1 cellular context compared by ENCODE assay signal in genomic region chr7:111113263-111114017, GRCh38.
TF ChIP-seq lines count a peak whose summit lies in the region.

No MANE protein-coding gene starts in this region.

TF ChIP-seq in HEK293, 187 proteins besides CTCF, POLR2A, EP300 and RAD21 (continued from another document and continues in another):
- TF ChIP-seq PRDM6 (tag by site-specific recombination; IDR thresholded peaks at IDR 0.05): peak; percentile 74
- no peak for TF ChIP-seq ZSCAN18 (tag by site-specific recombination; IDR thresholded peaks at IDR 0.05)
- no peak for TF ChIP-seq MZF1 (tag by site-specific recombination; IDR thresholded peaks at IDR 0.05; ENCODE audit: borderline replicate concordance)
- TF ChIP-seq ZNF362 (tag by site-specific recombination; IDR thresholded peaks at IDR 0.05): 0 out of 2 replicates have a peak, but pooled peaks have one; percentile 38
- TF ChIP-seq ZNF350 (tag by site-specific recombination; IDR thresholded peaks at IDR 0.05): no peak
- TF ChIP-seq EGR2 (tag by site-specific recombination; IDR thresholded peaks at IDR 0.05; ENCODE audit: low read depth): no peak
- no peak for TF ChIP-seq ZNF16 (tag by site-specific recombination; IDR thresholded peaks at IDR 0.05; ENCODE audit: low read depth)
- peak; percentile 47; the same call in 1 of the 2 replicates for TF ChIP-seq ZEB2 (tag by site-specific recombination; IDR thresholded peaks at IDR 0.05)
- TF ChIP-seq RBAK (tag by site-specific recombination; IDR thresholded peaks at IDR 0.05): no peak
- TF ChIP-seq ZNF239 (tag by site-specific recombination; IDR thresholded peaks at IDR 0.05): no peak
- TF ChIP-seq ZNF416 (tag by site-specific recombination; IDR thresholded peaks at IDR 0.05): no peak
- no peak for TF ChIP-seq ZNF140 (tag by site-specific recombination; IDR thresholded peaks at IDR 0.05)
- no peak for TF ChIP-seq ZBTB6 (tag by site-specific recombination; IDR thresholded peaks at IDR 0.05)
- TF ChIP-seq HOXA7 (CRISPR knock-in tag; IDR thresholded peaks at IDR 0.05; ENCODE audit: borderline replicate concordance): no peak
- TF ChIP-seq ZBTB1 (tag by site-specific recombination; IDR thresholded peaks at IDR 0.05): no peak
- TF ChIP-seq ZNF768 (tag by site-specific recombination; IDR thresholded peaks at IDR 0.05): no peak
- no peak for TF ChIP-seq ZNF571 (tag by site-specific recombination; IDR thresholded peaks at IDR 0.05)
- no peak for TF ChIP-seq KLF16 (tag by site-specific recombination; IDR thresholded peaks at IDR 0.05)
- TF ChIP-seq ZNF639 (tag by site-specific recombination; IDR thresholded peaks at IDR 0.05): no peak
- no peak for TF ChIP-seq ZNF266 (tag by site-specific recombination; IDR thresholded peaks at IDR 0.05; ENCODE audit: low read depth)
- TF ChIP-seq ZNF423 (tag by site-specific recombination; IDR thresholded peaks at IDR 0.05): no peak
- TF ChIP-seq ZNF704 (tag by site-specific recombination; IDR thresholded peaks at IDR 0.05): no peak
- 0 out of 2 replicates have a peak, but pooled peaks have one; percentile 27 for TF ChIP-seq ZNF518A (tag by site-specific recombination; conservative IDR thresholded peaks at IDR 0.05; ENCODE audit: low read depth)
- peak; percentile 60; the same call in 1 of the 2 replicates for TF ChIP-seq ZBTB21 (tag by site-specific recombination; IDR thresholded peaks at IDR 0.05)
- no peak for TF ChIP-seq ZNF2 (tag by site-specific recombination; IDR thresholded peaks at IDR 0.05)
- no peak for TF ChIP-seq ZBTB44 (tag by site-specific recombination; IDR thresholded peaks at IDR 0.05)
- no peak for TF ChIP-seq ZFP69B (tag by site-specific recombination; IDR thresholded peaks at IDR 0.05)
- TF ChIP-seq ZSCAN16 (tag by site-specific recombination; IDR thresholded peaks at IDR 0.05): no peak
- 0 out of 2 replicates have a peak, but pooled peaks have one; percentile 35 for TF ChIP-seq ZNF184 (tag by site-specific recombination; IDR thresholded peaks at IDR 0.05)
- TF ChIP-seq ZSCAN4 (tag by site-specific recombination; IDR thresholded peaks at IDR 0.05): no peak
- TF ChIP-seq KLF9 (tag by site-specific recombination; IDR thresholded peaks at IDR 0.05; ENCODE audit: low read depth): no peak
- 0 out of 2 replicates have a peak, but pooled peaks have one; percentile 44 for TF ChIP-seq ZNF660 (tag by site-specific recombination; IDR thresholded peaks at IDR 0.05)
- no peak for TF ChIP-seq ZNF174 (tag by site-specific recombination; IDR thresholded peaks at IDR 0.05)
- TF ChIP-seq ZNF654 (tag by site-specific recombination; IDR thresholded peaks at IDR 0.05; ENCODE audit: low read depth): no peak
- TF ChIP-seq ZNF19 (tag by site-specific recombination; IDR thresholded peaks at IDR 0.05; ENCODE audit: low read depth): no peak
- TF ChIP-seq ZNF626 (tag by site-specific recombination; IDR thresholded peaks at IDR 0.05): no peak
- no peak for TF ChIP-seq ZNF354C (tag by site-specific recombination; IDR thresholded peaks at IDR 0.05; ENCODE audit: borderline replicate concordance, low read depth)
- no peak for TF ChIP-seq KLF17 (tag by site-specific recombination; IDR thresholded peaks at IDR 0.05)
- TF ChIP-seq KLF10 (tag by site-specific recombination; IDR thresholded peaks at IDR 0.05): no peak
- no peak for TF ChIP-seq ZNF23 (tag by site-specific recombination; IDR thresholded peaks at IDR 0.05; ENCODE audit: borderline replicate concordance)
- TF ChIP-seq ZNF404 (tag by site-specific recombination; IDR thresholded peaks at IDR 0.05): no peak
- peak; percentile 92 for TF ChIP-seq ATF2 (tag by site-specific recombination; IDR thresholded peaks at IDR 0.05; ENCODE audit: low read depth)
- TF ChIP-seq ZNF629 (tag by site-specific recombination; IDR thresholded peaks at IDR 0.05): peak; percentile 86
- TF ChIP-seq ZNF530 (tag by site-specific recombination; IDR thresholded peaks at IDR 0.05; ENCODE audit: low read depth): no peak
- TF ChIP-seq SALL2 (tag by site-specific recombination; IDR thresholded peaks at IDR 0.05; ENCODE audit: borderline replicate concordance): no peak
